ENCODE assay signal across 18 cellular contexts in genomic region chr14:77011226-77011762, GRCh38. TPM values are rescaled to one million over a fixed set of nuclear protein-coding genes. Genes with fewer than 3 reads are reported as not detected.
DNase-seq lines count a peak whose midpoint lies in the region; ATAC-seq and TF ChIP-seq lines count a peak whose summit lies in the region.
"Had no signal": no experiment of that assay in that cellular context is flagged by ENCODE, and none has a peak within 500 bp of the region (broad histone marks: within the 10 kb centered on the region; RNA-seq: fewer than 3 reads in every experiment).

No MANE protein-coding gene starts in this region.

- H3K9me3 ChIP-seq in CD4-positive, alpha-beta T cell (ENCODE audit: control insufficient read depth, low read length), result no peaks in the 10 kb centered on the region
- no peaks in the 10 kb centered on the region for H3K9me3 ChIP-seq in hepatocyte (ENCODE audit: low read depth)
- H3K9me3 ChIP-seq: ascending aorta had no signal

- H3K27me3 ChIP-seq in CD4-positive, alpha-beta T cell (ENCODE audit: control insufficient read depth, insufficient read depth, low read length), result no peaks in the 10 kb centered on the region
- H3K27me3 ChIP-seq in H7 (ENCODE audit: control insufficient read depth, insufficient read depth, low read length) (no peaks in the 10 kb centered on the region), hepatocyte (no peaks in the 10 kb centered on the region)
- H3K27me3 ChIP-seq: ascending aorta had no signal

- H3K36me3 ChIP-seq in H7 (replicated peaks; ENCODE audit: control insufficient read depth, insufficient read depth, low read length) (no peaks in the 10 kb centered on the region), hepatocyte (replicated peaks; ENCODE audit: insufficient read depth, low read depth) (no peaks in the 10 kb centered on the region)
- H3K36me3 ChIP-seq: ascending aorta had no signal

- H3K4me1 ChIP-seq in hepatocyte (ENCODE audit: insufficient read depth), result peaks cover 44% of the 10 kb centered on the region

- H2AFZ ChIP-seq in hepatocyte, result no peak overlapping the region

- H3K4me3 Mint-ChIP-seq in CD4-positive, alpha-beta T cell, result no peak overlapping the region
- H3K4me3 Mint-ChIP-seq: type B pancreatic cell, WTC11 had no signal

- no peak for TF ChIP-seq CTCF in CD4-positive, alpha-beta T cell (IDR thresholded peaks at IDR 0.05)
- TF ChIP-seq CTCF in hepatocyte (IDR thresholded peaks at IDR 0.05; ENCODE audit: poor library complexity), result no peak

- WGBS in hepatocyte (ENCODE audit: low lambda C conversion rate, missing lambda C conversion rate), result 79% methylated on average over 5 of the region's 5 CpGs

- no peak overlapping the region for H3K27ac ChIP-seq in CD4-positive, alpha-beta T cell (ENCODE audit: low read depth, low read length)
- no peak overlapping the region for H3K27ac ChIP-seq in hepatocyte
- H3K27ac ChIP-seq: ascending aorta had no signal

- CTCF ChIA-PET in CD4-positive, alpha-beta T cell (lab: Charles Lee), result interaction anchor here (0.9 to 1.8 kb wide), 2 partner anchors 12 to 42 kb away, joined by 4 to 5 read pairs; no protein-coding TSS in a partner anchor

- peak overlapping the region; percentile 57 for H3K27ac Mint-ChIP-seq in CD4-positive, alpha-beta T cell
- H3K27ac Mint-ChIP-seq: type B pancreatic cell, WTC11 had no signal

- H3K4me2 ChIP-seq in hepatocyte, result no peak overlapping the region

- peak; percentile 86 for ATAC-seq in CD4-positive, alpha-beta T cell (ENCODE audit: poor library complexity)
- ATAC-seq in GM21381 (IDR thresholded peaks at IDR 0.05; ENCODE audit: unreplicated experiment) (no peak), HG02885 (IDR thresholded peaks at IDR 0.05; ENCODE audit: poor library complexity, unreplicated experiment) (no peak)
- ATAC-seq: left lobe of liver, WTC11 had no signal

- H3K36me3 Mint-ChIP-seq in CD4-positive, alpha-beta T cell (ENCODE audit: low read depth), result no peaks in the 10 kb centered on the region
- H3K36me3 Mint-ChIP-seq: type B pancreatic cell, WTC11 had no signal

- H3K4me1 Mint-ChIP-seq in CD4-positive, alpha-beta T cell (ENCODE audit: low read depth), result peaks cover 23% of the 10 kb centered on the region

- no peaks in the 10 kb centered on the region for H4K20me1 ChIP-seq in hepatocyte (ENCODE audit: insufficient read depth, poor library complexity, severe bottlenecking)

- POLR2A ChIA-PET in CD4-positive, alpha-beta T cell (lab: Charles Lee), result interaction anchor here (0.7 to 1.3 kb wide), 8 partner anchors 13 to 82 kb away, joined by 3 to 14 read pairs (median 4); partner anchors contain the start of gene IRF2BPL

- H3K27me3 Mint-ChIP-seq in CD4-positive, alpha-beta T cell, result no peaks in the 10 kb centered on the region
- H3K27me3 Mint-ChIP-seq: type B pancreatic cell had no signal

- no peaks in the 10 kb centered on the region for H3K9me2 ChIP-seq in hepatocyte (replicated peaks; ENCODE audit: insufficient read depth)

- H3K79me2 ChIP-seq in hepatocyte, result no peaks in the 10 kb centered on the region

- intact Hi-C loops in CD4-positive, alpha-beta T cell (cut with DNase I, micrococcal nuclease), result loop anchor here in 1 of 2 experiments (5.0 kb wide), 1 partner anchor 41 kb away; no protein-coding TSS in a partner anchor

- DNase-seq in CD4-positive, alpha-beta T cell, result no peak
- DNase-seq in H7, result peak; percentile 50
- peak; percentile 97 for DNase-seq in NCI-H748 (lab: John Stamatoyannopoulos, UW; ENCODE audit: unreplicated experiment)
- DNase-seq in hepatocyte (ENCODE audit: low spot score), result peak; percentile 37
- DNase-seq in occipital lobe (lab: John Stamatoyannopoulos, UW), result no peak
- no peak for DNase-seq in NOMO-1 (lab: John Stamatoyannopoulos, UW; ENCODE audit: unreplicated experiment in 2 of 2)
- DNase-seq: activated effector memory CD4-positive, alpha-beta T cell treated with Interleukin-2 at 50 U/mL for 16 hours; AML-193; foreskin melanocyte; MM.1S; NCI-H774; T-helper 1 cell had no signal

- H3K9me3 Mint-ChIP-seq in CD4-positive, alpha-beta T cell, result no peaks in the 10 kb centered on the region
- H3K9me3 Mint-ChIP-seq: type B pancreatic cell, WTC11 had no signal

- no peak overlapping the region for H3K4me3 ChIP-seq in H7 (ENCODE audit: insufficient read depth, low read depth, low read length)
- H3K4me3 ChIP-seq in hepatocyte, result no peak overlapping the region
- H3K4me3 ChIP-seq: ascending aorta had no signal

RNA-seq across cellular contexts. Expression of gene IRF2BPL, which starts 17.2 kb away (rescaled TPM):
- total RNA-seq in CD4-positive, alpha-beta T cell, result 10 to 100 TPM; 70.9 to 71.8 TPM
- total RNA-seq in H7 (2014; rRNA removed; shearing (Covaris generic)), result 142 and 187 TPM in 2 replicates
- total RNA-seq in hepatocyte (26.8 and 34.5 TPM in 2 replicates), occipital lobe (72.7 TPM)
- polyA plus RNA-seq in hepatocyte, result 38.9 and 52.1 TPM in 2 replicates

Comparison
In these comparisons a context has a peak if more than half of its experiments do, and no peak if none do; other contexts are left out.
1. DNase-seq: peak in H7 (single experiment), NCI-H748 (single experiment) and hepatocyte (single experiment); none in CD4-positive, alpha-beta T cell (0 of 10), occipital lobe (single experiment) and NOMO-1 (0 of 2).